ENCODE assay signal across 12 cellular contexts in genomic region chr7:29488977-29489376, GRCh38.
DNase-seq lines count a peak whose midpoint lies in the region; ATAC-seq, FAIRE-seq and TF ChIP-seq lines count a peak whose summit lies in the region.
"Had no signal": no experiment of that assay in that cellular context is flagged by ENCODE, and none has a peak within 500 bp of the region (broad histone marks: within the 10 kb centered on the region; RNA-seq: fewer than 3 reads in every experiment).

No MANE protein-coding gene starts in this region.

- no peaks in the 10 kb centered on the region for H3K36me3 ChIP-seq in astrocyte (ENCODE audit: insufficient read depth, low read length)
- H3K36me3 ChIP-seq in left ventricle myocardium inferior = no peaks in the 10 kb centered on the region

- H3K9me3 Mint-ChIP-seq in astrocyte (ENCODE audit: unreplicated experiment) = no peaks in the 10 kb centered on the region
- H3K9me3 Mint-ChIP-seq: activated naive CD4-positive, alpha-beta T cell treated with anti-CD3 and anti-CD28 coated beads for 36 hours; CD8-positive, alpha-beta T cell; natural killer cell treated with Interleukin-12 subunit alpha and Interleukin-12 subunit beta and Interleukin-15 and Interleukin-18, amount 100 ng/mL, for 72 hours had no signal

- no peak for TF ChIP-seq CTCF in astrocyte (IDR thresholded peaks at IDR 0.05; ENCODE audit: insufficient read depth, low read depth, low read length)
- no peak for TF ChIP-seq CTCF in left ventricle myocardium inferior (IDR thresholded peaks at IDR 0.05; ENCODE audit: borderline replicate concordance)

- H3K9ac ChIP-seq in astrocyte (ENCODE audit: low read length) = peak overlapping the region; percentile 34

- H3K79me2 ChIP-seq in astrocyte (ENCODE audit: insufficient read depth, low read length) = no peaks in the 10 kb centered on the region

- H3K27me3 Mint-ChIP-seq in astrocyte (ENCODE audit: low read depth, unreplicated experiment) = no peaks in the 10 kb centered on the region
- H3K27me3 Mint-ChIP-seq: natural killer cell treated with Interleukin-12 subunit alpha and Interleukin-12 subunit beta and Interleukin-15 and Interleukin-18, amount 100 ng/mL, for 72 hours had no signal

- H3K4me1 Mint-ChIP-seq in astrocyte (ENCODE audit: low read depth, unreplicated experiment) = peaks cover 61% of the 10 kb centered on the region

- H3K4me3 Mint-ChIP-seq in astrocyte (ENCODE audit: unreplicated experiment) = no peak overlapping the region
- H3K4me3 Mint-ChIP-seq: activated naive CD4-positive, alpha-beta T cell treated with anti-CD3 and anti-CD28 coated beads for 36 hours; CD8-positive, alpha-beta T cell; natural killer cell treated with Interleukin-12 subunit alpha and Interleukin-12 subunit beta and Interleukin-15 and Interleukin-18, amount 100 ng/mL, for 72 hours had no signal

- DNase-seq in EL (peak; percentile 89), astrocyte (ENCODE audit: low read depth) (peak; percentile 93), left ventricle myocardium inferior (no peak), sciatic nerve (ENCODE audit: low spot score) (no peak), SHP77 treated with DMSO at 0.1 percent for 48 hours (lab: John Stamatoyannopoulos, UW) (no peak), NCI-H1694 (lab: John Stamatoyannopoulos, UW) (no peak)
- DNase-seq: activated naive CD4-positive, alpha-beta T cell treated with anti-CD3 and anti-CD28 coated beads for 36 hours; CD8-positive, alpha-beta T cell; foreskin melanocyte had no signal

- H3K4me1 ChIP-seq in astrocyte (ENCODE audit: insufficient read depth, low read length) (peaks cover 5% of the 10 kb centered on the region), left ventricle myocardium inferior (peaks cover 43% of the 10 kb centered on the region)

- intact Hi-C loops in left ventricle myocardium inferior (cut with micrococcal nuclease) (no loop called here), sciatic nerve (cut with DNase I) (no loop called here)

- H3K36me3 Mint-ChIP-seq in astrocyte (ENCODE audit: low read depth, unreplicated experiment) = no peaks in the 10 kb centered on the region
- H3K36me3 Mint-ChIP-seq: CD8-positive, alpha-beta T cell; natural killer cell treated with Interleukin-12 subunit alpha and Interleukin-12 subunit beta and Interleukin-15 and Interleukin-18, amount 100 ng/mL, for 72 hours had no signal

- H3K27me3 ChIP-seq in astrocyte (ENCODE audit: insufficient read depth, low read length) = no peaks in the 10 kb centered on the region
- no peaks in the 10 kb centered on the region for H3K27me3 ChIP-seq in left ventricle myocardium inferior (ENCODE audit: low read depth)

- H3K27ac ChIP-seq in astrocyte (ENCODE audit: low read depth, low read length) (peak overlapping the region; percentile 86), left ventricle myocardium inferior (replicated peaks) (peak overlapping the region; percentile 51)

- H4K20me1 ChIP-seq in astrocyte (ENCODE audit: insufficient read depth, low read length) = no peaks in the 10 kb centered on the region

- ATAC-seq in sciatic nerve (peak; percentile 41), GM18909 (IDR thresholded peaks at IDR 0.05; ENCODE audit: poor library complexity, unreplicated experiment) (no peak), HG03135 (IDR thresholded peaks at IDR 0.05; ENCODE audit: unreplicated experiment) (no peak)
- ATAC-seq: CD8-positive, alpha-beta T cell; natural killer cell treated with Interleukin-12 subunit alpha and Interleukin-12 subunit beta and Interleukin-15 and Interleukin-18, amount 100 ng/mL, for 72 hours had no signal

- H3K4me3 ChIP-seq in astrocyte (ENCODE audit: insufficient read depth, low read depth, low read length) (no peak overlapping the region), left ventricle myocardium inferior (peak overlapping the region; percentile 19)

- H3K27ac Mint-ChIP-seq in astrocyte (ENCODE audit: unreplicated experiment) = peak overlapping the region; percentile 97
- H3K27ac Mint-ChIP-seq: activated naive CD4-positive, alpha-beta T cell treated with anti-CD3 and anti-CD28 coated beads for 36 hours; CD8-positive, alpha-beta T cell; natural killer cell treated with Interleukin-12 subunit alpha and Interleukin-12 subunit beta and Interleukin-15 and Interleukin-18, amount 100 ng/mL, for 72 hours had no signal

- peak; percentile 96 for FAIRE-seq in astrocyte (lab: Jason Lieb, UNC)

- peak overlapping the region; percentile 65 for H3K4me2 ChIP-seq in astrocyte (ENCODE audit: low read length)

- no peak overlapping the region for H2AFZ ChIP-seq in astrocyte (ENCODE audit: low read depth, low read length)

- H3K9me3 ChIP-seq in astrocyte (ENCODE audit: insufficient read depth, low read depth, low read length) (no peaks in the 10 kb centered on the region), left ventricle myocardium inferior (replicated peaks) (no peaks in the 10 kb centered on the region)

Comparison
In these comparisons a context has a peak if more than half of its experiments do, and no peak if none do; other contexts are left out.
1. DNase-seq: peak in EL (single experiment) and astrocyte (single experiment); none in left ventricle myocardium inferior (single experiment), sciatic nerve (single experiment), SHP77 treated with DMSO at 0.1 percent for 48 hours (single experiment) and NCI-H1694 (single experiment).